Comparison of ENCODE assay signal across 8 cellular contexts in genomic region chr16:30948087-30948955, GRCh38. TPM values are rescaled to one million over a fixed set of nuclear protein-coding genes. Genes with fewer than 3 reads are reported as not detected.
DNase-seq lines count a peak whose midpoint lies in the region; ATAC-seq, FAIRE-seq and TF ChIP-seq lines count a peak whose summit lies in the region.

No MANE protein-coding gene starts in this region.

- H2AFZ ChIP-seq in HepG2 (ENCODE audit: low read length): no peak overlapping the region

- peak overlapping the region; percentile 46 for H3K27ac ChIP-seq in SJSA1
- H3K27ac ChIP-seq in HepG2 (ENCODE audit: extremely low read length, insufficient read depth, low read length): peak overlapping the region; percentile 74

- H3K4me3 ChIP-seq in SJSA1 (peak overlapping the region; percentile 91), HepG2 (replicated peaks in 1 of 3; ENCODE audit: insufficient read depth in 1 of 3, low read depth in 2 of 3, low read length in 3 of 3) (peak overlapping the region; percentile 74 to 93 (median 88))

- in situ Hi-C loops in HepG2 (cut with HindIII; ENCODE audit: extremely low pct_ligation_motif_present, low pct_unique_long_range_greater_than_20kb): no loop called here

- FAIRE-seq in HepG2 (lab: Jason Lieb, UNC): peak; percentile 54

- H3K79me2 ChIP-seq in HepG2 (ENCODE audit: insufficient read depth, low read length): peaks cover 5% of the 10 kb centered on the region

- no peak for TF ChIP-seq POLR2A in HepG2 (IDR thresholded peaks at IDR 0.05; ENCODE audit: insufficient read depth in 1 of 2, low read depth in 2 of 2, low read length in 2 of 2)

- H3K4me2 ChIP-seq in HepG2 (ENCODE audit: low read depth, low read length): peak overlapping the region; percentile 98

- H3K36me3 ChIP-seq in SJSA1: peaks cover 17% of the 10 kb centered on the region
- peaks cover 4 to 14% of the 10 kb centered on the region in 2 experiments; a peak in 4 of 5 replicates for H3K36me3 ChIP-seq in HepG2 (replicated peaks in 1 of 2; ENCODE audit: control insufficient read depth in 1 of 2, insufficient read depth in 2 of 2, low read length in 2 of 2)

- 53% methylated on average over 37 of the region's 44 CpGs for WGBS in HepG2 (ENCODE audit: low lambda C conversion rate)

- no peak for TF ChIP-seq RAD21 in HepG2 (CRISPR knock-in tag; IDR thresholded peaks at IDR 0.05)

- no peak for TF ChIP-seq EP300 in HepG2 (IDR thresholded peaks at IDR 0.05; ENCODE audit: low read depth in 2 of 2, low read length in 2 of 2)
- TF ChIP-seq EP300 in HepG2 (CRISPR knock-in tag; IDR thresholded peaks at IDR 0.05; ENCODE audit: borderline replicate concordance): no peak

- POLR2A ChIA-PET in HepG2 (lab: Yijun Ruan, JAX): interaction anchor here (0.7 to 2.0 kb wide), 2 partner anchors 126 to 232 kb away, joined by 5 to 7 read pairs; partner anchors contain the start of genes ZNF646 and ZNF668

- intact Hi-C loops in HepG2 (cut with micrococcal nuclease; ENCODE audit: unreplicated experiment): loop anchor here (1.0 kb wide), 1 partner anchor 26 kb away; no protein-coding TSS in a partner anchor

- BruUV-seq in HepG2 (replicated peaks; lab: Mats Ljungman, UMichigan): no TSS peak

- peaks cover 17% of the 10 kb centered on the region for H3K4me1 ChIP-seq in SJSA1 (replicated peaks)
- peaks cover 29% of the 10 kb centered on the region for H3K4me1 ChIP-seq in HepG2 (ENCODE audit: insufficient read depth, low read length)

- H3K9me3 ChIP-seq in SJSA1 (replicated peaks) (no peaks in the 10 kb centered on the region), HepG2 (ENCODE audit: low read length) (no peaks in the 10 kb centered on the region)

- H3K9ac ChIP-seq in HepG2 (ENCODE audit: insufficient read depth, low read depth, low read length): peak overlapping the region; percentile 91

- H3K27me3 ChIP-seq in SJSA1 (replicated peaks) (no peaks in the 10 kb centered on the region), HepG2 (ENCODE audit: control insufficient read depth in 1 of 2, insufficient read depth in 2 of 2, low read length in 2 of 2) (no peaks in the 10 kb centered on the region; a peak in 1 of 5 replicates)

- CTCF ChIA-PET in HepG2 (lab: Yijun Ruan, JAX; ENCODE audit: low intra/inter-chr PET ratio, low total read pairs): no interaction called here

- DNase-seq in activated CD8-positive, alpha-beta memory T cell treated with anti-CD3 and anti-CD28 coated beads for 24 hours: peak; percentile 64
- DNase-seq in activated CD8-positive, alpha-beta memory T cell treated with anti-CD3 and anti-CD28 coated beads, Interleukin-2, amount 50 U/mL, for 4 hours: no peak
- DNase-seq in SJSA1 (ENCODE audit: low read depth in 1 of 2, low spot score in 2 of 2) (peak; percentile 82 to 93), ecto neural progenitor cell (ENCODE audit: low spot score) (peak; percentile 97), HepG2 (ENCODE audit: low spot score) (peak; percentile 82), GF-D8 (lab: John Stamatoyannopoulos, UW) (no peak)
- no peak for DNase-seq in stimulated activated naive CD8-positive, alpha-beta T cell treated with anti-CD3 and anti-CD28 coated beads, Interleukin-15, Interleukin-2, amounts not matched to agents 100 U/mL and 50 U/mL, for 24 hours

- H4K20me1 ChIP-seq in HepG2 (ENCODE audit: insufficient read depth, low read length): no peaks in the 10 kb centered on the region

- no peak for TF ChIP-seq CTCF in HepG2 (CRISPR knock-in tag; IDR thresholded peaks at IDR 0.05)

- ATAC-seq in HG03571 (IDR thresholded peaks at IDR 0.05; ENCODE audit: unreplicated experiment) (peak; percentile 9), HepG2 (peak; percentile 19)
- peak; percentile 2 for ATAC-seq in stimulated activated naive CD8-positive, alpha-beta T cell treated with anti-CD3 and anti-CD28 coated beads, Interleukin-15, Interleukin-2, amounts not matched to agents 100 U/mL and 50 U/mL, for 24 hours

RNA-seq across cellular contexts. Expression of gene ORAI3, which starts 0.5 kb away (rescaled TPM):
- total RNA-seq in SJSA1 (2014; rRNA removed; shearing (Covaris generic)): 8.7 and 9.1 TPM in 2 replicates
- 6.3 and 11.4 TPM in 2 replicates for total RNA-seq in HepG2 (2016; rRNA removed; fragmentation: Illumina TruSeq; extraction: Trizol)
- total RNA-seq in HepG2 (2016; cell fraction: cytosol; rRNA removed; fragmentation: Illumina TruSeq; extraction: Trizol; ENCODE audit: low read depth): 3.1 and 3.3 TPM in 2 replicates
- total RNA-seq in HepG2 (2016; cell fraction: insoluble cytoplasmic fraction; rRNA removed; fragmentation: Illumina TruSeq; extraction: Trizol): 6.8 and 11.0 TPM in 2 replicates
- 6.6 and 6.9 TPM in 2 replicates for total RNA-seq in HepG2 (2016; cell fraction: membrane; rRNA removed; fragmentation: Illumina TruSeq; extraction: Trizol)
- 9.5 and 9.8 TPM in 2 replicates for total RNA-seq in HepG2 (2016; cell fraction: nucleus; rRNA removed; fragmentation: Illumina TruSeq; extraction: Trizol)
- 32.0 and 41.3 TPM in 2 replicates for polyA plus RNA-seq in HepG2 (2011; rRNA removed)
- 40.6 and 43.1 TPM in 2 replicates for polyA plus RNA-seq in HepG2 (2011; cell fraction: cytosol; rRNA removed)
- polyA plus RNA-seq in HepG2 (2011; cell fraction: nucleus; rRNA removed): 24.2 and 26.2 TPM in 2 replicates
- 8.4 and 8.8 TPM in 2 replicates for polyA plus RNA-seq in HepG2 (2012)
- 2.0 and 3.1 TPM in 2 replicates for polyA plus RNA-seq in HepG2 (2016; cell fraction: cytosol; fragmentation: Illumina TruSeq; extraction: Trizol; ENCODE audit: low read depth)
- polyA plus RNA-seq in HepG2 (2016; cell fraction: insoluble cytoplasmic fraction; fragmentation: Illumina TruSeq; extraction: Trizol; ENCODE audit: low read depth): 6.2 and 7.6 TPM in 2 replicates
- polyA plus RNA-seq in HepG2 (2016; cell fraction: membrane; fragmentation: Illumina TruSeq; extraction: Trizol; ENCODE audit: low read depth): 4.8 and 5.1 TPM in 2 replicates
- 14.8 and 15.7 TPM in 2 replicates for polyA plus RNA-seq in HepG2 (2016; cell fraction: nucleus; fragmentation: Illumina TruSeq; extraction: Trizol; ENCODE audit: insufficient read depth, low read depth)
- polyA minus RNA-seq in HepG2 (2011; rRNA and poly(A)+ RNA removed; ENCODE audit: low replicate concordance): 9.3 and 112 TPM in 2 replicates
- polyA minus RNA-seq in HepG2 (2011; cell fraction: cytosol; rRNA and poly(A)+ RNA removed): 19.9 and 21.3 TPM in 2 replicates
- 9.7 and 16.2 TPM in 2 replicates for polyA minus RNA-seq in HepG2 (2011; cell fraction: nucleus; rRNA and poly(A)+ RNA removed)

RNA-seq across cellular contexts. Expression of gene SETD1A, which starts 9.2 kb away (rescaled TPM):
- total RNA-seq in SJSA1 (2014; rRNA removed; shearing (Covaris generic)): 0.60 and 2.2 TPM in 2 replicates
- 3.6 and 5.6 TPM in 2 replicates for total RNA-seq in HepG2 (2016; rRNA removed; fragmentation: Illumina TruSeq; extraction: Trizol)
- 7.1 and 10.5 TPM in 2 replicates for total RNA-seq in HepG2 (2016; cell fraction: cytosol; rRNA removed; fragmentation: Illumina TruSeq; extraction: Trizol; ENCODE audit: low read depth)
- 3.1 and 5.4 TPM in 2 replicates for total RNA-seq in HepG2 (2016; cell fraction: insoluble cytoplasmic fraction; rRNA removed; fragmentation: Illumina TruSeq; extraction: Trizol)
- 4.3 and 6.1 TPM in 2 replicates for total RNA-seq in HepG2 (2016; cell fraction: membrane; rRNA removed; fragmentation: Illumina TruSeq; extraction: Trizol)
- total RNA-seq in HepG2 (2016; cell fraction: nucleus; rRNA removed; fragmentation: Illumina TruSeq; extraction: Trizol): 6.3 and 8.6 TPM in 2 replicates
- polyA plus RNA-seq in HepG2 (2011; rRNA removed): 3.2 and 3.8 TPM in 2 replicates
- 1.6 and 2.0 TPM in 2 replicates for polyA plus RNA-seq in HepG2 (2011; cell fraction: cytosol; rRNA removed)
- 23.9 and 35.1 TPM in 2 replicates for polyA plus RNA-seq in HepG2 (2011; cell fraction: nucleus; rRNA removed)
- 15.4 and 28.2 TPM in 2 replicates for polyA plus RNA-seq in HepG2 (2012)
- polyA plus RNA-seq in HepG2 (2016; cell fraction: cytosol; fragmentation: Illumina TruSeq; extraction: Trizol; ENCODE audit: low read depth): 0.57 and 1.4 TPM in 2 replicates
- polyA plus RNA-seq in HepG2 (2016; cell fraction: insoluble cytoplasmic fraction; fragmentation: Illumina TruSeq; extraction: Trizol; ENCODE audit: low read depth): 10.9 and 15.4 TPM in 2 replicates
- 2.9 and 3.9 TPM in 2 replicates for polyA plus RNA-seq in HepG2 (2016; cell fraction: membrane; fragmentation: Illumina TruSeq; extraction: Trizol; ENCODE audit: low read depth)
- 43.7 and 55.5 TPM in 2 replicates for polyA plus RNA-seq in HepG2 (2016; cell fraction: nucleus; fragmentation: Illumina TruSeq; extraction: Trizol; ENCODE audit: insufficient read depth, low read depth)
- polyA minus RNA-seq in HepG2 (2011; rRNA and poly(A)+ RNA removed; ENCODE audit: low replicate concordance): 5.5 and 8.7 TPM in 2 replicates
- 2.8 and 3.1 TPM in 2 replicates for polyA minus RNA-seq in HepG2 (2011; cell fraction: cytosol; rRNA and poly(A)+ RNA removed)
- 7.0 and 11.2 TPM in 2 replicates for polyA minus RNA-seq in HepG2 (2011; cell fraction: nucleus; rRNA and poly(A)+ RNA removed)

RNA-seq across cellular contexts. Expression of gene FBXL19, which starts 24.9 kb away (rescaled TPM):
- 7.1 and 8.9 TPM in 2 replicates for total RNA-seq in SJSA1 (2014; rRNA removed; shearing (Covaris generic))
- 7.4 and 13.7 TPM in 2 replicates for total RNA-seq in HepG2 (2016; rRNA removed; fragmentation: Illumina TruSeq; extraction: Trizol)
- 0.88 and 1.0 TPM in 2 replicates for total RNA-seq in HepG2 (2016; cell fraction: cytosol; rRNA removed; fragmentation: Illumina TruSeq; extraction: Trizol; ENCODE audit: low read depth)
- total RNA-seq in HepG2 (2016; cell fraction: insoluble cytoplasmic fraction; rRNA removed; fragmentation: Illumina TruSeq; extraction: Trizol): 7.5 and 14.8 TPM in 2 replicates
- 3.5 and 3.7 TPM in 2 replicates for total RNA-seq in HepG2 (2016; cell fraction: membrane; rRNA removed; fragmentation: Illumina TruSeq; extraction: Trizol)
- total RNA-seq in HepG2 (2016; cell fraction: nucleus; rRNA removed; fragmentation: Illumina TruSeq; extraction: Trizol): 7.2 and 8.5 TPM in 2 replicates
- polyA plus RNA-seq in HepG2 (2011; rRNA removed): 6.0 and 10.1 TPM in 2 replicates
- polyA plus RNA-seq in HepG2 (2011; cell fraction: cytosol; rRNA removed): 4.8 and 8.3 TPM in 2 replicates
- 32.6 and 42.1 TPM in 2 replicates for polyA plus RNA-seq in HepG2 (2011; cell fraction: nucleus; rRNA removed)
- polyA plus RNA-seq in HepG2 (2012): 6.0 and 7.5 TPM in 2 replicates
- 0.59 and 0.62 TPM in 2 replicates for polyA plus RNA-seq in HepG2 (2016; cell fraction: cytosol; fragmentation: Illumina TruSeq; extraction: Trizol; ENCODE audit: low read depth)
- 8.3 and 8.7 TPM in 2 replicates for polyA plus RNA-seq in HepG2 (2016; cell fraction: insoluble cytoplasmic fraction; fragmentation: Illumina TruSeq; extraction: Trizol; ENCODE audit: low read depth)
- 2.0 and 2.5 TPM in 2 replicates for polyA plus RNA-seq in HepG2 (2016; cell fraction: membrane; fragmentation: Illumina TruSeq; extraction: Trizol; ENCODE audit: low read depth)
- polyA plus RNA-seq in HepG2 (2016; cell fraction: nucleus; fragmentation: Illumina TruSeq; extraction: Trizol; ENCODE audit: insufficient read depth, low read depth): 18.4 and 19.3 TPM in 2 replicates
- 9.2 and 19.5 TPM in 2 replicates for polyA minus RNA-seq in HepG2 (2011; rRNA and poly(A)+ RNA removed; ENCODE audit: low replicate concordance)
- polyA minus RNA-seq in HepG2 (2011; cell fraction: cytosol; rRNA and poly(A)+ RNA removed): 8.9 and 9.6 TPM in 2 replicates
- polyA minus RNA-seq in HepG2 (2011; cell fraction: nucleus; rRNA and poly(A)+ RNA removed): 6.3 and 7.0 TPM in 2 replicates

RNA-seq across cellular contexts. Expression of gene HSD3B7, which starts 36.7 kb away (rescaled TPM):
- 4.1 and 7.8 TPM in 2 replicates for total RNA-seq in SJSA1 (2014; rRNA removed; shearing (Covaris generic))
- 58.8 and 69.7 TPM in 2 replicates for total RNA-seq in HepG2 (2016; rRNA removed; fragmentation: Illumina TruSeq; extraction: Trizol)
- 12.1 and 14.2 TPM in 2 replicates for total RNA-seq in HepG2 (2016; cell fraction: cytosol; rRNA removed; fragmentation: Illumina TruSeq; extraction: Trizol; ENCODE audit: low read depth)
- total RNA-seq in HepG2 (2016; cell fraction: insoluble cytoplasmic fraction; rRNA removed; fragmentation: Illumina TruSeq; extraction: Trizol): 53.9 and 70.3 TPM in 2 replicates
- total RNA-seq in HepG2 (2016; cell fraction: membrane; rRNA removed; fragmentation: Illumina TruSeq; extraction: Trizol): 26.6 and 27.7 TPM in 2 replicates
- 36.3 and 39.5 TPM in 2 replicates for total RNA-seq in HepG2 (2016; cell fraction: nucleus; rRNA removed; fragmentation: Illumina TruSeq; extraction: Trizol)
- 32.9 and 40.9 TPM in 2 replicates for polyA plus RNA-seq in HepG2 (2011; rRNA removed)
- 29.8 and 45.1 TPM in 2 replicates for polyA plus RNA-seq in HepG2 (2011; cell fraction: cytosol; rRNA removed)
- 63.4 and 68.4 TPM in 2 replicates for polyA plus RNA-seq in HepG2 (2011; cell fraction: nucleus; rRNA removed)
- 14.8 and 17.8 TPM in 2 replicates for polyA plus RNA-seq in HepG2 (2012)
- 10.6 and 11.9 TPM in 2 replicates for polyA plus RNA-seq in HepG2 (2016; cell fraction: cytosol; fragmentation: Illumina TruSeq; extraction: Trizol; ENCODE audit: low read depth)
- 43.4 and 50.5 TPM in 2 replicates for polyA plus RNA-seq in HepG2 (2016; cell fraction: insoluble cytoplasmic fraction; fragmentation: Illumina TruSeq; extraction: Trizol; ENCODE audit: low read depth)
- polyA plus RNA-seq in HepG2 (2016; cell fraction: membrane; fragmentation: Illumina TruSeq; extraction: Trizol; ENCODE audit: low read depth): 18.0 and 19.2 TPM in 2 replicates
- 69.7 and 71.0 TPM in 2 replicates for polyA plus RNA-seq in HepG2 (2016; cell fraction: nucleus; fragmentation: Illumina TruSeq; extraction: Trizol; ENCODE audit: insufficient read depth, low read depth)
- polyA minus RNA-seq in HepG2 (2011; rRNA and poly(A)+ RNA removed; ENCODE audit: low replicate concordance): 11.6 and 56.6 TPM in 2 replicates
- polyA minus RNA-seq in HepG2 (2011; cell fraction: cytosol; rRNA and poly(A)+ RNA removed): 19.8 and 20.1 TPM in 2 replicates
- 5.0 and 5.8 TPM in 2 replicates for polyA minus RNA-seq in HepG2 (2011; cell fraction: nucleus; rRNA and poly(A)+ RNA removed)

RNA-seq across cellular contexts. Expression of gene CTF1, which starts 51.9 kb away (rescaled TPM):
- total RNA-seq in SJSA1 (2014; rRNA removed; shearing (Covaris generic)): 1.3 and 3.5 TPM in 2 replicates
- 0.11 and 0.13 TPM in 2 replicates for total RNA-seq in HepG2 (2016; rRNA removed; fragmentation: Illumina TruSeq; extraction: Trizol)
- 0.18 and 0.20 TPM in 2 replicates for total RNA-seq in HepG2 (2016; cell fraction: cytosol; rRNA removed; fragmentation: Illumina TruSeq; extraction: Trizol; ENCODE audit: low read depth)
- 0.19 TPM in 1 of 2 replicates, not detected in the other for total RNA-seq in HepG2 (2016; cell fraction: insoluble cytoplasmic fraction; rRNA removed; fragmentation: Illumina TruSeq; extraction: Trizol)
- total RNA-seq in HepG2 (2016; cell fraction: membrane; rRNA removed; fragmentation: Illumina TruSeq; extraction: Trizol): 0.19 and 0.31 TPM in 2 replicates
- total RNA-seq in HepG2 (2016; cell fraction: nucleus; rRNA removed; fragmentation: Illumina TruSeq; extraction: Trizol): not detected in 2 replicates
- 1.8 and 2.6 TPM in 2 replicates for polyA plus RNA-seq in HepG2 (2011; rRNA removed)
- 1.5 and 1.6 TPM in 2 replicates for polyA plus RNA-seq in HepG2 (2011; cell fraction: cytosol; rRNA removed)
- 1.7 and 2.3 TPM in 2 replicates for polyA plus RNA-seq in HepG2 (2011; cell fraction: nucleus; rRNA removed)
- polyA plus RNA-seq in HepG2 (2012): 0.57 and 0.99 TPM in 2 replicates
- 0.20 and 0.23 TPM in 2 replicates for polyA plus RNA-seq in HepG2 (2016; cell fraction: cytosol; fragmentation: Illumina TruSeq; extraction: Trizol; ENCODE audit: low read depth)
- 0.44 and 0.81 TPM in 2 replicates for polyA plus RNA-seq in HepG2 (2016; cell fraction: insoluble cytoplasmic fraction; fragmentation: Illumina TruSeq; extraction: Trizol; ENCODE audit: low read depth)
- polyA plus RNA-seq in HepG2 (2016; cell fraction: membrane; fragmentation: Illumina TruSeq; extraction: Trizol; ENCODE audit: low read depth): 0.44 and 0.47 TPM in 2 replicates
- polyA plus RNA-seq in HepG2 (2016; cell fraction: nucleus; fragmentation: Illumina TruSeq; extraction: Trizol; ENCODE audit: insufficient read depth, low read depth): 0.28 and 0.49 TPM in 2 replicates
- polyA minus RNA-seq in HepG2 (2011; rRNA and poly(A)+ RNA removed; ENCODE audit: low replicate concordance): 0.94 and 3.5 TPM in 2 replicates
- 0.49 and 0.97 TPM in 2 replicates for polyA minus RNA-seq in HepG2 (2011; cell fraction: cytosol; rRNA and poly(A)+ RNA removed)
- 0.25 and 0.77 TPM in 2 replicates for polyA minus RNA-seq in HepG2 (2011; cell fraction: nucleus; rRNA and poly(A)+ RNA removed)

Comparison
In these comparisons a context has a peak if more than half of its experiments do, and no peak if none do; other contexts are left out.
1. DNase-seq: peak in activated CD8-positive, alpha-beta memory T cell treated with anti-CD3 and anti-CD28 coated beads for 24 hours (single experiment), SJSA1 (2 of 2), ecto neural progenitor cell (single experiment) and HepG2 (single experiment); none in activated CD8-positive, alpha-beta memory T cell treated with anti-CD3 and anti-CD28 coated beads, Interleukin-2, amount 50 U/mL, for 4 hours (single experiment), stimulated activated naive CD8-positive, alpha-beta T cell treated with anti-CD3 and anti-CD28 coated beads, Interleukin-15, Interleukin-2, amounts not matched to agents 100 U/mL and 50 U/mL, for 24 hours (single experiment) and GF-D8 (single experiment).
2. Peak in every context shown above with its lines, with median percentiles within 50 percentile points of each other: ATAC-seq.